Comparison of ENCODE assay signal across 1 cellular context in the genomic region with DNA sequence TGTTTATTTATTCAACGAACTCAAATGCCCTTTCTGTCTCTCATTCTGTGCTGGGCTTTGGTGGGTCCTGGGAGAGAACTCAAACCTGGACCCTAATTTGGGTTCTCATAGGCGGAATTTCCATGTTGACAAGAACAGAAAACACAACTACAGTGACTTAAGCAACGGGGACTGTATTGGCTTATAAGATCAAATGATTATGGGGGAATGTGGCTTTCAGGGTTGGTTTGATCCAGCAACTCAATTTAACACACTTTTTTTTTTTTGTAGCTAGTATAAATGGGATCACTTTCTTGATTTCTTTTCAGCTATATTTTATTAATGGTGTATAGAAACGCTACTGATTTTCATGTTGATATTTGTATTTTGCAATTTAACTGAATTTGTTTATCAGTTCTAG.
TF ChIP-seq lines count a peak whose summit lies in the region.

No MANE protein-coding gene starts in this region.

TF ChIP-seq in HepG2, 621 proteins besides CTCF, POLR2A, EP300 and RAD21:
- peak; percentile 92 for TF ChIP-seq ZNF329 (CRISPR knock-in tag; IDR thresholded peaks at IDR 0.05; ENCODE audit: low read depth)
- TF ChIP-seq, protein P1, sequence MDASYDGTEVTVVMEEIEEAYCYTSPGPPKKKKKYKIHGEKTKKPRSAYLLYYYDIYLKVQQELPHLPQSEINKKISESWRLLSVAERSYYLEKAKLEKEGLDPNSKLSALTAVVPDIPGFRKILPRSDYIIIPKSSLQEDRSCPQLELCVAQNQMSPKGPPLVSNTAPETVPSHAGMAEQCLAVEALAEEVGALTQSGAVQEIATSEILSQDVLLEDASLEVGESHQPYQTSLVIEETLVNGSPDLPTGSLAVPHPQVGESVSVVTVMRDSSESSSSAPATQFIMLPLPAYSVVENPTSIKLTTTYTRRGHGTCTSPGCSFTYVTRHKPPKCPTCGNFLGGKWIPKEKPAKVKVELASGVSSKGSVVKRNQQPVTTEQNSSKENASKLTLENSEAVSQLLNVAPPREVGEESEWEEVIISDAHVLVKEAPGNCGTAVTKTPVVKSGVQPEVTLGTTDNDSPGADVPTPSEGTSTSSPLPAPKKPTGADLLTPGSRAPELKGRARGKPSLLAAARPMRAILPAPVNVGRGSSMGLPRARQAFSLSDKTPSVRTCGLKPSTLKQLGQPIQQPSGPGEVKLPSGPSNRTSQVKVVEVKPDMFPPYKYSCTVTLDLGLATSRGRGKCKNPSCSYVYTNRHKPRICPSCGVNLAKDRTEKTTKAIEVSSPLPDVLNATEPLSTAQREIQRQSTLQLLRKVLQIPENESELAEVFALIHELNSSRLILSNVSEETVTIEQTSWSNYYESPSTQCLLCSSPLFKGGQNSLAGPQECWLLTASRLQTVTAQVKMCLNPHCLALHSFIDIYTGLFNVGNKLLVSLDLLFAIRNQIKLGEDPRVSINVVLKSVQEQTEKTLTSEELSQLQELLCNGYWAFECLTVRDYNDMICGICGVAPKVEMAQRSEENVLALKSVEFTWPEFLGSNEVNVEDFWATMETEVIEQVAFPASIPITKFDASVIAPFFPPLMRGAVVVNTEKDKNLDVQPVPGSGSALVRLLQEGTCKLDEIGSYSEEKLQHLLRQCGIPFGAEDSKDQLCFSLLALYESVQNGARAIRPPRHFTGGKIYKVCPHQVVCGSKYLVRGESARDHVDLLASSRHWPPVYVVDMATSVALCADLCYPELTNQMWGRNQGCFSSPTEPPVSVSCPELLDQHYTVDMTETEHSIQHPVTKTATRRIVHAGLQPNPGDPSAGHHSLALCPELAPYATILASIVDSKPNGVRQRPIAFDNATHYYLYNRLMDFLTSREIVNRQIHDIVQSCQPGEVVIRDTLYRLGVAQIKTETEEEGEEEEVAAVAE (CRISPR knock-in tag; IDR thresholded peaks at IDR 0.05; ENCODE audit: borderline replicate concordance) = no peak
